10 cellular contexts compared by ENCODE assay signal in genomic region chr10:78551184-78552005, GRCh38.
A peak's percentile ranks its signal among the peaks of the same experiment; 100 is the strongest.
DNase-seq lines count a peak whose midpoint lies in the region; ATAC-seq and TF ChIP-seq lines count a peak whose summit lies in the region.
"Had no signal": no experiment of that assay in that cellular context is flagged by ENCODE, and none has a peak within 500 bp of the region (broad histone marks: within the 10 kb centered on the region; RNA-seq: fewer than 3 reads in every experiment).

No MANE protein-coding gene starts in this region.

- H3K36me3 ChIP-seq in endodermal cell (ENCODE audit: control insufficient read depth, insufficient read depth, low read length) (no peaks in the 10 kb centered on the region), trophoblast cell (ENCODE audit: control insufficient read depth in 1 of 2, insufficient read depth in 2 of 2, low read length in 2 of 2) (no peaks in the 10 kb centered on the region)

- H3K4me2 ChIP-seq in trophoblast cell (ENCODE audit: low read length), result peak overlapping the region; percentile 7

- H3K9me3 ChIP-seq in endodermal cell (ENCODE audit: control insufficient read depth, low read length) (no peaks in the 10 kb centered on the region), trophoblast cell (ENCODE audit: insufficient read depth, low read depth, low read length) (no peaks in the 10 kb centered on the region)

- H4K12ac ChIP-seq in trophoblast cell (ENCODE audit: low read depth, low read length), result no peak overlapping the region

- TF ChIP-seq CTCF in endodermal cell (conservative IDR thresholded peaks at IDR 0.05) (no peak), osteocyte (IDR thresholded peaks at IDR 0.05) (no peak)

- peak overlapping the region; percentile 60 for H3K4ac ChIP-seq in trophoblast cell (ENCODE audit: low read depth, low read length)

- H3K9me3 Mint-ChIP-seq in endodermal cell, result no peaks in the 10 kb centered on the region
- H3K9me3 Mint-ChIP-seq in osteocyte (ENCODE audit: unreplicated experiment), result no peaks in the 10 kb centered on the region

- no peak overlapping the region for H2AFZ ChIP-seq in trophoblast cell (ENCODE audit: insufficient read depth, low read length, poor library complexity)

- H3K4me1 Mint-ChIP-seq in endodermal cell, result peaks cover 35% of the 10 kb centered on the region
- H3K4me1 Mint-ChIP-seq in osteocyte (ENCODE audit: unreplicated experiment), result peaks cover 11% of the 10 kb centered on the region

- peaks cover 6% of the 10 kb centered on the region for H3K4me1 ChIP-seq in endodermal cell (ENCODE audit: control insufficient read depth, insufficient read depth, low read length)
- H3K4me1 ChIP-seq in trophoblast cell (ENCODE audit: control insufficient read depth in 1 of 2, insufficient read depth in 2 of 2, low read length in 2 of 2), result peaks cover 23% of the 10 kb centered on the region in 2 experiments

- peaks cover 20% of the 10 kb centered on the region for H3K79me1 ChIP-seq in trophoblast cell (ENCODE audit: low read length)

- H3K9ac ChIP-seq in endodermal cell (ENCODE audit: extremely low read depth, low read length, poor library complexity, severe bottlenecking) (no peak overlapping the region), trophoblast cell (ENCODE audit: low read length) (no peak overlapping the region)

- H3K79me2 ChIP-seq in trophoblast cell (ENCODE audit: control insufficient read depth, insufficient read depth, low read length, poor library complexity), result no peaks in the 10 kb centered on the region

- H2BK120ac ChIP-seq in trophoblast cell (ENCODE audit: insufficient read depth, low read length, poor library complexity), result peak overlapping the region; percentile 14

- peak overlapping the region; percentile 82 for H2BK5ac ChIP-seq in trophoblast cell (ENCODE audit: low read depth, low read length, poor library complexity)

- H3K27me3 Mint-ChIP-seq in endodermal cell (ENCODE audit: insufficient read depth) (peaks cover 18% of the 10 kb centered on the region), osteocyte (ENCODE audit: unreplicated experiment) (peaks cover 76% of the 10 kb centered on the region)

- peak overlapping the region; percentile 69 for H4K91ac ChIP-seq in trophoblast cell (ENCODE audit: low read depth, low read length)

- H3K23ac ChIP-seq in trophoblast cell (ENCODE audit: low read length), result no peak overlapping the region

- WGBS in endodermal cell (ENCODE audit: insufficient coverage in 1 of 2, insufficient read length in 1 of 2), 2 experiments, result 35 to 61% methylated on average over 4 to 10 of the region's 10 CpGs
- no CpG with 5 or more reads among the region's 10 CpGs for WGBS in trophoblast cell (ENCODE audit: extremely low coverage, insufficient coverage, insufficient read length)

- DNase-seq in DMS79 treated with DMSO at 0.1 percent for 48 hours (lab: John Stamatoyannopoulos, UW), result peak; percentile 71
- peak; percentile 43 for DNase-seq in NCI-H146 treated with DMSO at 0.1 percent for 48 hours (lab: John Stamatoyannopoulos, UW; ENCODE audit: unreplicated experiment)
- peak; percentile 68 for DNase-seq in endodermal cell
- no peak for DNase-seq in trophoblast cell
- no peak for DNase-seq in retina
- no peak for DNase-seq in HK-2 (ENCODE audit: unreplicated experiment)
- no peak for DNase-seq in osteocyte (ENCODE audit: extremely low spot score, unreplicated experiment)
- DNase-seq: NCI-H1105 treated with DMSO at 0.1 percent for 48 hours, T-helper 9 cell had no signal

- H3K27ac Mint-ChIP-seq in endodermal cell (peak overlapping the region; percentile 31), osteocyte (ENCODE audit: unreplicated experiment) (no peak overlapping the region)

- H3K4me3 Mint-ChIP-seq in endodermal cell (no peak overlapping the region), osteocyte (ENCODE audit: unreplicated experiment) (no peak overlapping the region)

- ATAC-seq in HG03045 (IDR thresholded peaks at IDR 0.05; ENCODE audit: unreplicated experiment), result no peak

- peak overlapping the region; percentile 22 for H2AK5ac ChIP-seq in trophoblast cell (ENCODE audit: low read length)

- H3K27ac ChIP-seq in endodermal cell (ENCODE audit: low read depth, low read length) (peak overlapping the region; percentile 93), trophoblast cell (ENCODE audit: low read depth, low read length) (peak overlapping the region; percentile 9)

- peak overlapping the region; percentile 42 for H2BK12ac ChIP-seq in trophoblast cell (ENCODE audit: low read length)

- peak overlapping the region; percentile 71 for H4K8ac ChIP-seq in trophoblast cell (ENCODE audit: low read depth, low read length)

- H3K36me3 Mint-ChIP-seq in endodermal cell (ENCODE audit: low read depth) (no peaks in the 10 kb centered on the region), osteocyte (ENCODE audit: unreplicated experiment) (no peaks in the 10 kb centered on the region)

- H3K4me3 ChIP-seq in endodermal cell (ENCODE audit: low read length), result no peak overlapping the region
- no peak overlapping the region for H3K4me3 ChIP-seq in trophoblast cell (ENCODE audit: low read depth, low read length)

- H3K18ac ChIP-seq in trophoblast cell (ENCODE audit: low read length), result peak overlapping the region; percentile 63

- H3K14ac ChIP-seq in trophoblast cell (ENCODE audit: low read length), result peak overlapping the region; percentile 43

- H3K27me3 ChIP-seq in endodermal cell (ENCODE audit: control insufficient read depth, insufficient read depth, low read length, poor library complexity, severe bottlenecking) (peaks cover 14% of the 10 kb centered on the region), trophoblast cell (ENCODE audit: insufficient read depth, low read length) (no peaks in the 10 kb centered on the region)

Comparison
In these comparisons a context has a peak if more than half of its experiments do, and no peak if none do; other contexts are left out.
1. DNase-seq: peak in DMS79 treated with DMSO at 0.1 percent for 48 hours (single experiment), NCI-H146 treated with DMSO at 0.1 percent for 48 hours (single experiment) and endodermal cell (single experiment); none in trophoblast cell (0 of 2), retina (single experiment), HK-2 (single experiment) and osteocyte (single experiment).